21 cellular contexts compared by ENCODE assay signal in genomic region chr1:190154744-190155143, GRCh38.
"Had no signal": no experiment of that assay in that cellular context is flagged by ENCODE, and none has a peak within 500 bp of the region (broad histone marks: within the 10 kb centered on the region; RNA-seq: fewer than 3 reads in every experiment).

No MANE protein-coding gene starts in this region.

- H3K36me3 ChIP-seq: gastrocnemius medialis, heart right ventricle, left lung, ovary, right lobe of liver, tibial artery had no signal

- H3K27ac ChIP-seq: coronary artery, gastrocnemius medialis, heart right ventricle, left lung, ovary, right lobe of liver, testis, tibial artery had no signal

- FAIRE-seq: islet of Langerhans, small intestine had no signal

- ATAC-seq: gastrocnemius medialis; heart right ventricle; left cardiac atrium; left lung; naive thymus-derived CD8-positive, alpha-beta T cell; right lobe of liver; stimulated activated naive B cell treated with anti-CD40 and anti-IgM and Interleukin-4, amounts not matched to agents 10 μg/mL and 1 μg/mL and 100 μg/mL, for 72 hours; stimulated activated naive CD8-positive, alpha-beta T cell treated with anti-CD3 and anti-CD28 coated beads, Interleukin-15, amount 100 ng/mL, for 72 hours had no signal

- H3K4me3 ChIP-seq: coronary artery, gastrocnemius medialis, heart right ventricle, left lung, ovary, right lobe of liver, testis, tibial artery had no signal

- H3K9me3 ChIP-seq: gastrocnemius medialis, ovary, right lobe of liver, testis, tibial artery had no signal

- H3K4me1 ChIP-seq: gastrocnemius medialis, heart right ventricle, left lung, right lobe of liver, testis, tibial artery had no signal

- H3K27me3 ChIP-seq: gastrocnemius medialis, heart right ventricle, left lung, ovary, right lobe of liver, testis, tibial artery had no signal

- DNase-seq: dermis blood vessel endothelial cell; gastrocnemius medialis; heart right ventricle; hippocampal formation; left cardiac atrium; left lung; mesendoderm; naive thymus-derived CD8-positive, alpha-beta T cell; nephron progenitor cell; nucleus accumbens; ovary; right lobe of liver; small intestine; stimulated activated CD4-positive, alpha-beta T cell treated with anti-CD3 and anti-CD28 coated beads, Interleukin-15, amount 100 ng/mL, for 24 hours; stimulated activated CD4-positive, alpha-beta T cell treated with anti-CD3 and anti-CD28 coated beads, Interleukin-2, amount 100 ng/mL, for 48 hours; stimulated activated naive B cell treated with anti-CD40 and anti-IgM and Interleukin-4, amounts not matched to agents 10 μg/mL and 1 μg/mL and 100 μg/mL, for 72 hours; stimulated activated naive CD8-positive, alpha-beta T cell treated with anti-CD3 and anti-CD28 coated beads, Interleukin-15, amount 100 ng/mL, for 72 hours; testis; tibial artery had no signal
